ENCODE assay signal across 7 cellular contexts in genomic region chrX:2500091-2500680, GRCh38. TPM values are rescaled to one million over a fixed set of nuclear protein-coding genes. Genes with fewer than 3 reads are reported as not detected.
DNase-seq lines count a peak whose midpoint lies in the region; ATAC-seq and TF ChIP-seq lines count a peak whose summit lies in the region.

No MANE protein-coding gene starts in this region.

- H3K9ac ChIP-seq in SK-N-SH: peak overlapping the region; percentile 98
- H3K9ac ChIP-seq in mesenchymal stem cell (ENCODE audit: low read length): peak overlapping the region; percentile 91

- H3K18ac ChIP-seq in mesenchymal stem cell (ENCODE audit: low read depth in 1 of 2, low read length in 2 of 2): peak overlapping the region; percentile 96 to 97

- H3K4me1 ChIP-seq in SK-N-SH (ENCODE audit: control insufficient read depth in 1 of 2, insufficient read depth in 2 of 2, low read depth in 1 of 2, low read length in 1 of 2) (peaks cover 17 to 19% of the 10 kb centered on the region in 2 experiments; a peak in 3 of 4 replicates), ectodermal cell (ENCODE audit: control insufficient read depth, insufficient read depth, low read length) (peaks cover 18% of the 10 kb centered on the region), mesenchymal stem cell (ENCODE audit: control insufficient read depth, insufficient read depth, low read depth, low read length) (peaks cover 18% of the 10 kb centered on the region)

- ATAC-seq in GM18907 (IDR thresholded peaks at IDR 0.05; ENCODE audit: unreplicated experiment): peak; percentile 55
- ATAC-seq in HG02973 (IDR thresholded peaks at IDR 0.05; ENCODE audit: unreplicated experiment): peak; percentile 42

- TF ChIP-seq RAD21 in SK-N-SH (IDR thresholded peaks at IDR 0.05; ENCODE audit: low read length): no peak

- no peak overlapping the region for H2BK12ac ChIP-seq in mesenchymal stem cell (ENCODE audit: low read length in 2 of 2)

- H3K4me3 Mint-ChIP-seq in type B pancreatic cell: peak overlapping the region; percentile 79

- H3K27ac Mint-ChIP-seq in type B pancreatic cell: peak overlapping the region; percentile 79

- H2BK15ac ChIP-seq in mesenchymal stem cell (ENCODE audit: low read depth, poor library complexity, severe bottlenecking): peak overlapping the region; percentile 80

- POLR2A ChIA-PET in SK-N-SH (lab: Yijun Ruan, JAX): no interaction called here

- DNase-seq in SK-N-SH (peak; percentile 84), mesenchymal stem cell (peak; percentile 78), type B pancreatic cell (ENCODE audit: extremely low spot score, unreplicated experiment) (no peak), NCI-H2029 (lab: John Stamatoyannopoulos, UW) (no peak)

- H3K4ac ChIP-seq in mesenchymal stem cell (ENCODE audit: low read depth in 1 of 2, low read length in 2 of 2): peak overlapping the region; percentile 91 to 97

- peaks cover 1% of the 10 kb centered on the region for H3K79me1 ChIP-seq in mesenchymal stem cell (replicated peaks; ENCODE audit: low read length, poor library complexity, severe bottlenecking)

- peaks cover 2% of the 10 kb centered on the region for H3F3A ChIP-seq in SK-N-SH (replicated peaks; ENCODE audit: insufficient read depth)

- peak overlapping the region; percentile 66 for H2BK5ac ChIP-seq in mesenchymal stem cell (ENCODE audit: low read depth, low read length, poor library complexity, severe bottlenecking)

- H3K9me3 ChIP-seq in SK-N-SH (no peaks in the 10 kb centered on the region), ectodermal cell (ENCODE audit: control insufficient read depth, low read length) (no peaks in the 10 kb centered on the region), mesenchymal stem cell (ENCODE audit: control insufficient read depth, low read length) (no peaks in the 10 kb centered on the region)

- no peaks in the 10 kb centered on the region for H3K27me3 ChIP-seq in SK-N-SH (ENCODE audit: insufficient read depth)
- no peaks in the 10 kb centered on the region for H3K27me3 ChIP-seq in ectodermal cell (ENCODE audit: control insufficient read depth, insufficient read depth, low read length, poor library complexity, severe bottlenecking)
- H3K27me3 ChIP-seq in mesenchymal stem cell (ENCODE audit: control insufficient read depth in 1 of 2, insufficient read depth in 1 of 2, low read length in 2 of 2): no peaks in the 10 kb centered on the region

- H2AK5ac ChIP-seq in mesenchymal stem cell (ENCODE audit: low read length, severe bottlenecking): no peak overlapping the region

- peaks cover 18% of the 10 kb centered on the region for H3K4me1 Mint-ChIP-seq in type B pancreatic cell (ENCODE audit: unreplicated experiment)

- H3K4me2 ChIP-seq in SK-N-SH (peak overlapping the region; percentile 83), mesenchymal stem cell (ENCODE audit: low read length, poor library complexity, severe bottlenecking) (peak overlapping the region; percentile 77)

- peak overlapping the region; percentile 68 for H4K91ac ChIP-seq in mesenchymal stem cell (ENCODE audit: low read length)

- H3K27me3 Mint-ChIP-seq in type B pancreatic cell: no peaks in the 10 kb centered on the region

- H3K9me3 Mint-ChIP-seq in type B pancreatic cell: no peaks in the 10 kb centered on the region

- H3K23ac ChIP-seq in mesenchymal stem cell (ENCODE audit: low read length in 2 of 2): peak overlapping the region in 1 of 2 experiments; percentile 50

- H3K4me3 ChIP-seq in SK-N-SH (ENCODE audit: low read depth in 2 of 2, low read length in 1 of 2): peak overlapping the region; percentile 82 to 92
- H3K4me3 ChIP-seq in ectodermal cell (ENCODE audit: insufficient read depth, low read depth, low read length): peak overlapping the region; percentile 90
- H3K4me3 ChIP-seq in mesenchymal stem cell (ENCODE audit: insufficient read depth in 1 of 2, low read depth in 1 of 2, low read length in 2 of 2): peak overlapping the region; percentile 75 to 89

- H4K20me1 ChIP-seq in SK-N-SH (ENCODE audit: insufficient read depth): peaks cover 3% of the 10 kb centered on the region; the same call in 1 of the 2 replicates

- no peaks in the 10 kb centered on the region for H3K9me2 ChIP-seq in SK-N-SH

- H3K27ac ChIP-seq in SK-N-SH (ENCODE audit: low read depth in 2 of 2, low read length in 1 of 2) (peak overlapping the region; percentile 44 to 62; a peak in 3 of 4 replicates), ectodermal cell (ENCODE audit: insufficient read depth, low read depth, low read length, poor library complexity, severe bottlenecking) (peak overlapping the region; percentile 44), mesenchymal stem cell (ENCODE audit: low read length, poor library complexity, severe bottlenecking) (no peak overlapping the region)

- peaks cover 4% of the 10 kb centered on the region for H3K36me3 Mint-ChIP-seq in type B pancreatic cell

- 0% methylated on average over 23 of the region's 54 CpGs for WGBS in SK-N-SH (ENCODE audit: low lambda C conversion rate)
- 1 to 2% methylated on average over 53 to 54 of the region's 54 CpGs for WGBS in ectodermal cell, 2 experiments
- WGBS in mesenchymal stem cell: 1% methylated on average over 25 of the region's 54 CpGs

- TF ChIP-seq CTCF in SK-N-SH (IDR thresholded peaks at IDR 0.05): no peak; the same call in none of the 2 replicates
- TF ChIP-seq CTCF in type B pancreatic cell (conservative IDR thresholded peaks at IDR 0.05): peak; percentile 29

- H3K79me2 ChIP-seq in SK-N-SH (ENCODE audit: insufficient read depth): peaks cover 52% of the 10 kb centered on the region

- H3K36me3 ChIP-seq in SK-N-SH (replicated peaks in 1 of 2; ENCODE audit: control insufficient read depth in 1 of 2, insufficient read depth in 2 of 2, low read length in 1 of 2) (peaks cover 9 to 13% of the 10 kb centered on the region in 2 experiments), ectodermal cell (ENCODE audit: control insufficient read depth, insufficient read depth, low read length) (peaks cover 6% of the 10 kb centered on the region), mesenchymal stem cell (ENCODE audit: control insufficient read depth in 1 of 2, insufficient read depth in 2 of 2, low read depth in 1 of 2, low read length in 2 of 2) (peaks cover 5 to 12% of the 10 kb centered on the region in 2 experiments)

- H2BK120ac ChIP-seq in mesenchymal stem cell (ENCODE audit: low read depth, low read length): peak overlapping the region; percentile 99

- H2AFZ ChIP-seq in SK-N-SH (ENCODE audit: low read depth) (peak overlapping the region; percentile 85; the same call in 1 of the 2 replicates), mesenchymal stem cell (ENCODE audit: low read depth, low read length) (peak overlapping the region; percentile 86)

- TF ChIP-seq EP300 in SK-N-SH (IDR thresholded peaks at IDR 0.05; ENCODE audit: borderline replicate concordance in 1 of 2, low read depth in 1 of 2, low read length in 1 of 2): no peak

- CTCF ChIA-PET in SK-N-SH (lab: Yijun Ruan, JAX): no interaction called here

- H3K14ac ChIP-seq in mesenchymal stem cell (ENCODE audit: low read length in 2 of 2): peak overlapping the region; percentile 92 to 94

- peak overlapping the region; percentile 85 for H4K8ac ChIP-seq in mesenchymal stem cell (ENCODE audit: low read length)

TF ChIP-seq in SK-N-SH, 30 proteins besides CTCF, POLR2A, EP300 and RAD21:
- TF ChIP-seq, protein P1, sequence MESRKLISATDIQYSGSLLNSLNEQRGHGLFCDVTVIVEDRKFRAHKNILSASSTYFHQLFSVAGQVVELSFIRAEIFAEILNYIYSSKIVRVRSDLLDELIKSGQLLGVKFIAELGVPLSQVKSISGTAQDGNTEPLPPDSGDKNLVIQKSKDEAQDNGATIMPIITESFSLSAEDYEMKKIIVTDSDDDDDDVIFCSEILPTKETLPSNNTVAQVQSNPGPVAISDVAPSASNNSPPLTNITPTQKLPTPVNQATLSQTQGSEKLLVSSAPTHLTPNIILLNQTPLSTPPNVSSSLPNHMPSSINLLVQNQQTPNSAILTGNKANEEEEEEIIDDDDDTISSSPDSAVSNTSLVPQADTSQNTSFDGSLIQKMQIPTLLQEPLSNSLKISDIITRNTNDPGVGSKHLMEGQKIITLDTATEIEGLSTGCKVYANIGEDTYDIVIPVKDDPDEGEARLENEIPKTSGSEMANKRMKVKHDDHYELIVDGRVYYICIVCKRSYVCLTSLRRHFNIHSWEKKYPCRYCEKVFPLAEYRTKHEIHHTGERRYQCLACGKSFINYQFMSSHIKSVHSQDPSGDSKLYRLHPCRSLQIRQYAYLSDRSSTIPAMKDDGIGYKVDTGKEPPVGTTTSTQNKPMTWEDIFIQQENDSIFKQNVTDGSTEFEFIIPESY (IDR thresholded peaks at IDR 0.05; ENCODE audit: borderline replicate concordance, low read depth): no peak
- TF ChIP-seq FOSL2 (IDR thresholded peaks at IDR 0.05; ENCODE audit: borderline replicate concordance, low read depth): peak; percentile 21; the same call in 1 of the 2 replicates
- no peak for TF ChIP-seq YY1 (IDR thresholded peaks at IDR 0.05; ENCODE audit: low read depth)

RNA-seq across cellular contexts. Expression of gene DHRSX, which starts 0.6 kb away (rescaled TPM):
- polyA plus RNA-seq in SK-N-SH (2012; rRNA removed): 33.8 and 34.3 TPM in 2 replicates
- polyA plus RNA-seq in SK-N-SH (2012; cell fraction: cytosol; rRNA removed): 27.1 and 33.9 TPM in 2 replicates
- polyA plus RNA-seq in SK-N-SH (2012; cell fraction: nucleus; rRNA removed): 33.8 and 50.0 TPM in 2 replicates
- 34.0 TPM for polyA plus RNA-seq in ectodermal cell (2013, experiment 1 of 4)
- polyA plus RNA-seq in ectodermal cell (2013, experiment 2 of 4): 46.8 TPM
- 37.5 TPM for polyA plus RNA-seq in ectodermal cell (2013, experiment 3 of 4)
- 44.1 TPM for polyA plus RNA-seq in ectodermal cell (2013, experiment 4 of 4)
- polyA plus RNA-seq in mesenchymal stem cell (2013, experiment 1 of 2): 30.6 TPM
- polyA plus RNA-seq in mesenchymal stem cell (2013, experiment 2 of 2): 31.1 TPM
- 21.0 and 34.2 TPM in 2 replicates for total RNA-seq in type B pancreatic cell (ENCODE audit: low replicate concordance)

RNA-seq across cellular contexts. Expression of gene ZBED1, which starts 0.6 kb away (rescaled TPM):
- polyA plus RNA-seq in SK-N-SH (2012; rRNA removed): 16.6 and 16.7 TPM in 2 replicates
- 10.1 and 14.9 TPM in 2 replicates for polyA plus RNA-seq in SK-N-SH (2012; cell fraction: cytosol; rRNA removed)
- 7.2 and 8.4 TPM in 2 replicates for polyA plus RNA-seq in SK-N-SH (2012; cell fraction: nucleus; rRNA removed)
- 59.2 TPM for polyA plus RNA-seq in ectodermal cell (2013, experiment 1 of 4)
- 66.8 TPM for polyA plus RNA-seq in ectodermal cell (2013, experiment 2 of 4)
- polyA plus RNA-seq in ectodermal cell (2013, experiment 3 of 4): 42.9 TPM
- 48.4 TPM for polyA plus RNA-seq in ectodermal cell (2013, experiment 4 of 4)
- 13.8 TPM for polyA plus RNA-seq in mesenchymal stem cell (2013, experiment 1 of 2)
- polyA plus RNA-seq in mesenchymal stem cell (2013, experiment 2 of 2): 14.2 TPM
- 29.3 and 42.0 TPM in 2 replicates for total RNA-seq in type B pancreatic cell (ENCODE audit: low replicate concordance)

Comparison
In these comparisons a context has a peak if more than half of its experiments do, and no peak if none do; other contexts are left out.
1. DNase-seq: peak in SK-N-SH (single experiment) and mesenchymal stem cell (single experiment); none in type B pancreatic cell (single experiment) and NCI-H2029 (single experiment).
2. Peak in every context shown above with its lines, with median percentiles within 50 percentile points of each other: H3K4me3 ChIP-seq.